8 cellular contexts compared by ENCODE assay signal in the genomic region with DNA sequence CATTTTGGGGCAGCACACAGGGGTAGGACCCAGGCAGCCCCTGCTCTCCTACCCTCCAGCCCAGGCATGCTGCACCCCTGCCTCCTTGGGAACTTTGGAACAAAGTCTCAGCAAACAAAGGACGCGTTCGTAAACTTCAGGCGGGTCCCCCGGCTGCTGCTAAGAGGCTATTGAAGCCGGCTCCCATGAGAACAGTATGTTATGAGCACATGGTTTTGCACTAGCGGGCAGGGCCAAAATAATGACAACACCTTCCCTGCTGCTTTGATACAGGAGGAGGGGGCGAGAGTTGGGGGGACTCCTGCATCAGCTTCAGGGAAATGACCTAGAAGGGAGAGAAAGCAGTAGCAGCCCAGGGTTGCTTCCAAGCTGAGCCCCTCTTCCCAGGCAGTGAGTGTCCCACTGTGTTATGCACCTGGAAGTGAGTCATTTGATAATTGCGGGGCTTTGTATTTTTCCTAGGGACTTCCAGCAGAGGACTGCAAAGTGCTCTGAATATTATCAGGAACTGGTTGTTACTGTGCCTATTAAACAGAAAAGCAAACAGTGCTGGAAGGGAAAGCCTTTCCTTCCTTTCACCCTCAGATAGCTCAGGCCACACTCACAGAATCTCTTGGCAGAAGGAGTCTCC. TPM values are rescaled to one million over a fixed set of nuclear protein-coding genes. Genes with fewer than 3 reads are reported as not detected.
A peak's percentile ranks its signal among the peaks of the same experiment; 100 is the strongest.
DNase-seq lines count a peak whose midpoint lies in the region; ATAC-seq and TF ChIP-seq lines count a peak whose summit lies in the region.

No MANE protein-coding gene starts in this region.

- H3K27ac ChIP-seq in epithelial cell of prostate = peak overlapping the region; percentile 100

- H3K4me3 Mint-ChIP-seq in natural killer cell = peak overlapping the region; percentile 30

- TF ChIP-seq CTCF in natural killer cell (IDR thresholded peaks at IDR 0.05) = no peak
- no peak for TF ChIP-seq CTCF in GM13977 (IDR thresholded peaks at IDR 0.05; ENCODE audit: extremely low read depth, insufficient read depth, missing control alignments)

- peak overlapping the region; percentile 98 to 100 for H3K27ac Mint-ChIP-seq in natural killer cell

- in situ Hi-C loops in GM13977 (cut with MboI; ENCODE audit: low pct_unique_long_range_greater_than_20kb, low sequenced_read_pairs, unreplicated experiment) = no loop called here

- peaks cover 91 to 97% of the 10 kb centered on the region in 2 donors for H3K4me1 Mint-ChIP-seq in natural killer cell

- no peaks in the 10 kb centered on the region for H3K27me3 Mint-ChIP-seq in natural killer cell (ENCODE audit: low read depth in 2 of 2)

- DNase-seq in EL (peak; percentile 69), NCI-H774 (lab: John Stamatoyannopoulos, UW) (peak; percentile 2), epithelial cell of prostate (ENCODE audit: low read depth, low spot score) (no peak), natural killer cell (peak; percentile 15), GM13977 (ENCODE audit: low spot score) (no peak), dedifferentiated amniotic fluid mesenchymal stem cell (ENCODE audit: extremely low spot score) (no peak), SHP77 (lab: John Stamatoyannopoulos, UW) (no peak)

- peaks cover 6% of the 10 kb centered on the region for H3K36me3 Mint-ChIP-seq in natural killer cell

- ATAC-seq in natural killer cell = no peak
- ATAC-seq in GM18498 (IDR thresholded peaks at IDR 0.05; ENCODE audit: unreplicated experiment) = no peak

- H3K9me3 Mint-ChIP-seq in natural killer cell = no peaks in the 10 kb centered on the region

- intact Hi-C loops in natural killer cell (cut with micrococcal nuclease) = no loop called here

RNA-seq across cellular contexts. Expression of gene ITPRIP, which starts 6.9 kb away (rescaled TPM):
- total RNA-seq in natural killer cell = 100 to 1,000 TPM; 172 to 225 (median 176) TPM

RNA-seq across cellular contexts. Expression of gene CFAP58, which starts 22.3 kb away (rescaled TPM):
- under 1 TPM; 0.07 to 0.15 (median 0.11) TPM for total RNA-seq in natural killer cell

Comparison
In these comparisons a context has a peak if more than half of its experiments do, and no peak if none do; other contexts are left out.
1. DNase-seq: peak in EL (single experiment), NCI-H774 (single experiment) and natural killer cell (single experiment); none in epithelial cell of prostate (single experiment), GM13977 (single experiment), dedifferentiated amniotic fluid mesenchymal stem cell (single experiment) and SHP77 (0 of 2).